Comparison of ENCODE assay signal across 10 cellular contexts in genomic region chr1:109371271-109371739, GRCh38. TPM values are rescaled to one million over a fixed set of nuclear protein-coding genes. Genes with fewer than 3 reads are reported as not detected.
DNase-seq lines count a peak whose midpoint lies in the region; ATAC-seq and TF ChIP-seq lines count a peak whose summit lies in the region.
"Had no signal": no experiment of that assay in that cellular context is flagged by ENCODE, and none has a peak within 500 bp of the region (broad histone marks: within the 10 kb centered on the region; RNA-seq: fewer than 3 reads in every experiment).

No MANE protein-coding gene starts in this region.

- no TSS peak for BruUV-seq in A673 (replicated peaks; lab: Mats Ljungman, UMichigan)

- POLR2A ChIA-PET in A673 (lab: Charles Lee; ENCODE audit: low non-redundant PET), result no interaction called here

- no peak overlapping the region for H3K4me3 ChIP-seq in A673 (ENCODE audit: low read depth, low read length, poor library complexity, severe bottlenecking)
- H3K4me3 ChIP-seq: A549 had no signal

- H3K27me3 ChIP-seq in A673 (replicated peaks; ENCODE audit: insufficient read depth, low read depth, low read length, poor library complexity), result no peaks in the 10 kb centered on the region

- no peaks in the 10 kb centered on the region for H3K9me3 Mint-ChIP-seq in activated T-helper 2 cell treated with anti-CD3 and anti-CD28 coated beads, Interferon-gamma antibody, Interleukin-2, Interleukin-4, amounts not matched to agents 10 μg/mL and 5 μg/mL and 100 μg/mL, durations not matched to agents 14 hours and 24 hours and 36 hours

- DNase-seq in SIG-M5 treated with dmso at 0.1 percent for 504 hours (lab: John Stamatoyannopoulos, UW; ENCODE audit: unreplicated experiment) (peak; percentile 80), SIG-M5 (lab: John Stamatoyannopoulos, UW) (no peak), iris pigment epithelial cell (ENCODE audit: low read depth) (peak; percentile 85), A673 (ENCODE audit: low spot score) (no peak)
- DNase-seq in activated T-helper 2 cell treated with anti-CD3 and anti-CD28 coated beads, Interferon-gamma antibody, Interleukin-2, Interleukin-4, amounts not matched to agents 10 μg/mL and 5 μg/mL and 100 μg/mL, durations not matched to agents 14 hours and 24 hours and 36 hours (ENCODE audit: low spot score), result no peak
- DNase-seq: NCI-H510A had no signal

- H3K4me3 Mint-ChIP-seq in activated T-helper 2 cell treated with anti-CD3 and anti-CD28 coated beads, Interferon-gamma antibody, Interleukin-2, Interleukin-4, amounts not matched to agents 10 μg/mL and 5 μg/mL and 100 μg/mL, durations not matched to agents 14 hours and 24 hours and 36 hours (ENCODE audit: low read depth), result peak overlapping the region; percentile 43

- CTCF ChIA-PET in A673 (lab: Charles Lee), result no interaction called here

- H3K4me1 ChIP-seq in A673 (ENCODE audit: insufficient read depth, low read length, poor library complexity, severe bottlenecking), result no peaks in the 10 kb centered on the region
- H3K4me1 ChIP-seq: A549 had no signal

- ATAC-seq in GM18519 (IDR thresholded peaks at IDR 0.05; ENCODE audit: low FRiP score, unreplicated experiment) (no peak), HG03039 (IDR thresholded peaks at IDR 0.05; ENCODE audit: unreplicated experiment) (no peak)
- ATAC-seq: A549 had no signal

- peaks cover 49% of the 10 kb centered on the region for H3K4me1 Mint-ChIP-seq in activated T-helper 2 cell treated with anti-CD3 and anti-CD28 coated beads, Interferon-gamma antibody, Interleukin-2, Interleukin-4, amounts not matched to agents 10 μg/mL and 5 μg/mL and 100 μg/mL, durations not matched to agents 14 hours and 24 hours and 36 hours (ENCODE audit: low read depth)

- H3K27ac ChIP-seq in temporal lobe (ENCODE audit: low read depth, low read length), result peak overlapping the region; percentile 41
- no peak overlapping the region for H3K27ac ChIP-seq in A673 (ENCODE audit: low read depth, low read length, poor library complexity, severe bottlenecking)
- H3K27ac ChIP-seq: A549 had no signal

- peak overlapping the region; percentile 46 for H3K27ac Mint-ChIP-seq in activated T-helper 2 cell treated with anti-CD3 and anti-CD28 coated beads, Interferon-gamma antibody, Interleukin-2, Interleukin-4, amounts not matched to agents 10 μg/mL and 5 μg/mL and 100 μg/mL, durations not matched to agents 14 hours and 24 hours and 36 hours

- no peak for TF ChIP-seq CTCF in A673 (conservative IDR thresholded peaks at IDR 0.05; ENCODE audit: low read depth, low read length)

- peaks cover 3% of the 10 kb centered on the region for H3K36me3 Mint-ChIP-seq in activated T-helper 2 cell treated with anti-CD3 and anti-CD28 coated beads, Interferon-gamma antibody, Interleukin-2, Interleukin-4, amounts not matched to agents 10 μg/mL and 5 μg/mL and 100 μg/mL, durations not matched to agents 14 hours and 24 hours and 36 hours (ENCODE audit: low read depth)

- H3K9me3 ChIP-seq in A673 (ENCODE audit: low read depth, low read length, poor library complexity, severe bottlenecking), result no peaks in the 10 kb centered on the region
- H3K9me3 ChIP-seq: A549 had no signal

- H3K27me3 Mint-ChIP-seq in activated T-helper 2 cell treated with anti-CD3 and anti-CD28 coated beads, Interferon-gamma antibody, Interleukin-2, Interleukin-4, amounts not matched to agents 10 μg/mL and 5 μg/mL and 100 μg/mL, durations not matched to agents 14 hours and 24 hours and 36 hours (ENCODE audit: low read depth), result peaks cover 8% of the 10 kb centered on the region

- intact Hi-C loops in activated T-helper 2 cell treated with anti-CD3 and anti-CD28 coated beads, Interferon-gamma antibody, Interleukin-2, Interleukin-4, amounts not matched to agents 10 μg/mL and 5 μg/mL and 100 μg/mL, durations not matched to agents 14 hours and 24 hours and 36 hours (cut with micrococcal nuclease), result loop anchor here (5.0 kb wide), 1 partner anchor 254 kb away; no protein-coding TSS in a partner anchor
- intact Hi-C loops in A673 (cut with micrococcal nuclease; ENCODE audit: unreplicated experiment), result no loop called here

- H3K36me3 ChIP-seq in A673 (ENCODE audit: insufficient read depth, low read length, poor library complexity, severe bottlenecking), result no peaks in the 10 kb centered on the region

RNA-seq across cellular contexts. Expression of gene SORT1, which starts 26.4 kb away (rescaled TPM):
- 1.1 and 1.9 TPM in 2 replicates for total RNA-seq in activated T-helper 2 cell treated with anti-CD3 and anti-CD28 coated beads, Interferon-gamma antibody, Interleukin-2, Interleukin-4, amounts not matched to agents 10 μg/mL and 5 μg/mL and 100 μg/mL, durations not matched to agents 14 hours and 24 hours and 36 hours
- total RNA-seq in temporal lobe (46.7 TPM), A673 (2021) (52.4 and 56.5 TPM in 2 replicates)

RNA-seq across cellular contexts. Expression of gene PSMA5, which starts 54.9 kb away (rescaled TPM):
- 257 and 281 TPM in 2 replicates for total RNA-seq in activated T-helper 2 cell treated with anti-CD3 and anti-CD28 coated beads, Interferon-gamma antibody, Interleukin-2, Interleukin-4, amounts not matched to agents 10 μg/mL and 5 μg/mL and 100 μg/mL, durations not matched to agents 14 hours and 24 hours and 36 hours
- total RNA-seq in temporal lobe (21.1 TPM), A673 (2021) (189 and 201 TPM in 2 replicates)

Comparison
In these comparisons a context has a peak if more than half of its experiments do, and no peak if none do; other contexts are left out.
1. DNase-seq: peak in SIG-M5 treated with dmso at 0.1 percent for 504 hours (single experiment) and iris pigment epithelial cell (single experiment); none in SIG-M5 (single experiment), activated T-helper 2 cell treated with anti-CD3 and anti-CD28 coated beads, Interferon-gamma antibody, Interleukin-2, Interleukin-4, amounts not matched to agents 10 μg/mL and 5 μg/mL and 100 μg/mL, durations not matched to agents 14 hours and 24 hours and 36 hours (single experiment) and A673 (single experiment).
2. RNA of gene SORT1, which starts 26.4 kb away (total RNA-seq): 52.4 to 56.5 TPM in A673 and 46.7 TPM in temporal lobe (single experiment); 1.1 to 1.9 TPM in activated T-helper 2 cell treated with anti-CD3 and anti-CD28 coated beads, Interferon-gamma antibody, Interleukin-2, Interleukin-4, amounts not matched to agents 10 μg/mL and 5 μg/mL and 100 μg/mL, durations not matched to agents 14 hours and 24 hours and 36 hours; every median in the first group is over 10 times any median in the second.